1 cellular context compared by ENCODE assay signal in genomic region chr1:205593967-205594366, GRCh38.
A peak's percentile ranks its signal among the peaks of the same experiment; 100 is the strongest.
TF ChIP-seq lines count a peak whose summit lies in the region.

No MANE protein-coding gene starts in this region.

TF ChIP-seq in HepG2, 621 proteins besides CTCF, POLR2A, EP300 and RAD21 (continued from another document):
- TF ChIP-seq MNT (IDR thresholded peaks at IDR 0.05), result peak; percentile 39
